2 cellular contexts compared by ENCODE assay signal in genomic region chr11:27380796-27381195, GRCh38.
TF ChIP-seq lines count a peak whose summit lies in the region.

No MANE protein-coding gene starts in this region.

TF ChIP-seq in IMR-90, 13 proteins besides CTCF, POLR2A, EP300 and RAD21:
- TF ChIP-seq CEBPB (IDR thresholded peaks at IDR 0.05; ENCODE audit: low read depth, low read length) (peak; percentile 52), USF2 (IDR thresholded peaks at IDR 0.05; ENCODE audit: low read depth, low read length) (no peak), MXI1 (IDR thresholded peaks at IDR 0.05; ENCODE audit: borderline replicate concordance, low read depth, low read length) (no peak), MAFK (IDR thresholded peaks at IDR 0.05; ENCODE audit: low read depth, low read length) (no peak)
TF ChIP-seq in IMR-90: peak in this region for 1.

TF ChIP-seq in HepG2, 621 proteins besides CTCF, POLR2A, EP300 and RAD21:
- TF ChIP-seq ZNF333 (CRISPR knock-in tag; IDR thresholded peaks at IDR 0.05; ENCODE audit: borderline replicate concordance) (no peak), CEBPB (IDR thresholded peaks at IDR 0.05; ENCODE audit: borderline replicate concordance, low read depth, low read length) (peak; percentile 63)
TF ChIP-seq in HepG2: peak in this region for 1.
